ENCODE assay signal across 14 cellular contexts in the genomic region with DNA sequence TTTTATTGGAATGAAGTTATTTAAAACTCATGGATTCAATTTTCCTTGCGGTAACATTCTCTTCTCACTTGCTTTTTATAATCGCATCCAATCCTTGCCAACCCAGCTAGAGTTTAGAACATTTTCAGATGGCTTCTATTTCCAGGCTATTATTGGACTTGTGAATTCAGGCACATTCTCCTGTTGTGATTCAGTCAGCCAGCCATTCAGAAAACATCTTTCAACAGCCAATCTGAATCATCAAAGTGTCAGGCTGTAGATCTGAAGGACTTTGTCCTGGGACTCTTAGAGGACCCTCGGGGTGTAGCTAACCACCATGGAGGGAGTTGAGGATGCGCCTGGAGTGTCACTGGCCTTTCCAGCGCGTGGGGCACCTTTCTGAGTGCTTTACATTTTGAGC.
A peak's percentile ranks its signal among the peaks of the same experiment; 100 is the strongest.
DNase-seq lines count a peak whose midpoint lies in the region; ATAC-seq, FAIRE-seq and TF ChIP-seq lines count a peak whose summit lies in the region.
"Had no signal": no experiment of that assay in that cellular context is flagged by ENCODE, and none has a peak within 500 bp of the region (broad histone marks: within the 10 kb centered on the region; RNA-seq: fewer than 3 reads in every experiment).

No MANE protein-coding gene starts in this region.

- RAD21 ChIA-PET in GM12878 (lab: Charles Lee; ENCODE audit: unreplicated experiment), result no interaction called here

- BruUV-seq in GM12878 (replicated peaks; lab: Mats Ljungman, UMichigan), result no TSS peak

- H3K4me1 ChIP-seq in GM12878 (ENCODE audit: control insufficient read depth, insufficient read depth, low read length) (peaks cover 25% of the 10 kb centered on the region), skeletal muscle satellite cell (ENCODE audit: control insufficient read depth, insufficient read depth, low read length) (peaks cover 12% of the 10 kb centered on the region), tibial nerve (no peaks in the 10 kb centered on the region)

- H3K9ac ChIP-seq in GM12878 (ENCODE audit: control insufficient read depth, insufficient read depth, low read length) (no peak overlapping the region), skeletal muscle satellite cell (ENCODE audit: low read depth, low read length) (no peak overlapping the region)

- H3K27me3 ChIP-seq in GM12878 (replicated peaks in 1 of 2; ENCODE audit: control insufficient read depth in 2 of 2, insufficient read depth in 2 of 2, low read length in 1 of 2) (no peaks in the 10 kb centered on the region), skeletal muscle satellite cell (ENCODE audit: control insufficient read depth, insufficient read depth, low read length) (no peaks in the 10 kb centered on the region), tibial nerve (no peaks in the 10 kb centered on the region)
- no peaks in the 10 kb centered on the region for H3K27me3 ChIP-seq in CD4-positive, alpha-beta T cell (ENCODE audit: control insufficient read depth, insufficient read depth, low read length)

- intact Hi-C loops in GM12878 (cut with micrococcal nuclease; ENCODE audit: unreplicated experiment) (no loop called here), left cardiac atrium (cut with DNase I) (loop anchor here in 1 of 2 donors (5.0 kb wide), 1 partner anchor 35 kb away; no protein-coding TSS in a partner anchor)
- intact Hi-C loops in CD4-positive, alpha-beta T cell (cut with DNase I, micrococcal nuclease), result no loop called here

- TF ChIP-seq RAD21 in GM12878 (IDR thresholded peaks at IDR 0.05; ENCODE audit: insufficient read depth, low read depth, low read length), result no peak

- H3K9me3 ChIP-seq in GM12878 (replicated peaks; ENCODE audit: control insufficient read depth, insufficient read depth, low read length), result no peaks in the 10 kb centered on the region
- H3K9me3 ChIP-seq in skeletal muscle satellite cell (replicated peaks; ENCODE audit: low read length), result no peaks in the 10 kb centered on the region
- H3K9me3 ChIP-seq in CD4-positive, alpha-beta T cell (ENCODE audit: control insufficient read depth, low read length), result no peaks in the 10 kb centered on the region
- H3K9me3 ChIP-seq in tibial nerve, result no peaks in the 10 kb centered on the region

- H3K27ac ChIP-seq in GM12878 (ENCODE audit: control insufficient read depth, insufficient read depth) (peak overlapping the region; percentile 55), tibial nerve (no peak overlapping the region)
- no peak overlapping the region for H3K27ac ChIP-seq in CD4-positive, alpha-beta T cell (ENCODE audit: low read depth, low read length)

- SMC1A ChIA-PET in GM12878 (lab: Charles Lee; ENCODE audit: uncharacterized antibody, unreplicated experiment), result interaction anchor here (1.1 to 2.1 kb wide), 4 partner anchors 10 to 125 kb away, joined by 3 to 11 read pairs (median 4); no protein-coding TSS in a partner anchor

- H3K79me2 ChIP-seq in GM12878 (ENCODE audit: control insufficient read depth, insufficient read depth, low read length), result peaks cover 17% of the 10 kb centered on the region

- in situ Hi-C loops in GM12878 (cut with MboI), result no loop called here

- no peak for ATAC-seq in GM12878
- peak; percentile 61 to 70 for ATAC-seq in left cardiac atrium
- no peak for ATAC-seq in CD4-positive, alpha-beta T cell (ENCODE audit: poor library complexity)
- no peak for ATAC-seq in GM21576 (IDR thresholded peaks at IDR 0.05; ENCODE audit: unreplicated experiment)
- ATAC-seq: CD8-positive, alpha-beta T cell had no signal

- no peak for TF ChIP-seq POLR2A in GM12878 (IDR thresholded peaks at IDR 0.05; ENCODE audit: low read depth, low read length)
- TF ChIP-seq POLR2A in tibial nerve (IDR thresholded peaks at IDR 0.05), result no peak

- no peak overlapping the region for H3K4me3 Mint-ChIP-seq in CD4-positive, alpha-beta T cell
- H3K4me3 Mint-ChIP-seq: CD8-positive, alpha-beta T cell; T-helper 1 cell treated with Interleukin-12 subunit alpha and Interleukin-12 subunit beta and Interleukin-4 antibody, amounts not matched to agents 30 μg/mL and 1 μg/mL, for 36 hours had no signal

- no peaks in the 10 kb centered on the region for H3K9me3 Mint-ChIP-seq in CD4-positive, alpha-beta T cell
- H3K9me3 Mint-ChIP-seq: CD8-positive, alpha-beta T cell; T-helper 1 cell treated with Interleukin-12 subunit alpha and Interleukin-12 subunit beta and Interleukin-4 antibody, amounts not matched to agents 30 μg/mL and 1 μg/mL, for 36 hours had no signal

- peak overlapping the region; percentile 80; the same call in 1 of the 2 replicates for H3K4me2 ChIP-seq in GM12878 (ENCODE audit: control insufficient read depth, insufficient read depth)
- H3K4me2 ChIP-seq in skeletal muscle satellite cell (ENCODE audit: low read length), result peak overlapping the region; percentile 8

- H4K20me1 ChIP-seq in GM12878 (ENCODE audit: control insufficient read depth, insufficient read depth), result no peaks in the 10 kb centered on the region

- TF ChIP-seq EP300 in GM12878 (IDR thresholded peaks at IDR 0.05; ENCODE audit: borderline replicate concordance in 1 of 2, control insufficient read depth in 1 of 2, low read depth in 2 of 2, low read length in 2 of 2) (no peak), tibial nerve (IDR thresholded peaks at IDR 0.05) (no peak)

- CTCF ChIA-PET in GM12878 (lab: Yijun Ruan, JAX), result interaction anchor here (0.7 to 1.9 kb wide), 4 partner anchors 10 to 79 kb away, joined by 3 to 7 read pairs (median 3); no protein-coding TSS in a partner anchor
- CTCF ChIA-PET in CD4-positive, alpha-beta T cell (lab: Charles Lee), result interaction anchor here (1.1 to 1.6 kb wide), 2 partner anchors 35 to 67 kb away, joined by 3 to 5 read pairs; no protein-coding TSS in a partner anchor

- H3K27ac Mint-ChIP-seq in CD4-positive, alpha-beta T cell, result no peak overlapping the region
- H3K27ac Mint-ChIP-seq: T-helper 1 cell treated with Interleukin-12 subunit alpha and Interleukin-12 subunit beta and Interleukin-4 antibody, amounts not matched to agents 30 μg/mL and 1 μg/mL, for 36 hours had no signal

- H3K4me1 Mint-ChIP-seq in CD4-positive, alpha-beta T cell (ENCODE audit: low read depth), result peaks cover 84% of the 10 kb centered on the region

- no peaks in the 10 kb centered on the region for H3K27me3 Mint-ChIP-seq in CD4-positive, alpha-beta T cell

- H3K36me3 Mint-ChIP-seq in CD4-positive, alpha-beta T cell (ENCODE audit: low read depth), result peaks cover 86% of the 10 kb centered on the region

- no peak overlapping the region for H2AFZ ChIP-seq in GM12878 (ENCODE audit: control insufficient read depth, low read depth, low read length)

- 98% methylated on average over 6 of the region's 6 CpGs for WGBS in GM12878 (ENCODE audit: insufficient coverage, insufficient replicate concordance, low lambda C conversion rate, missing lambda C conversion rate)
- WGBS in tibial nerve, 2 donors, result 88 to 92% methylated on average over 6 of the region's 6 CpGs

- FAIRE-seq in GM12878 (lab: Jason Lieb, UNC), result no peak

- H3K36me3 ChIP-seq in GM12878 (ENCODE audit: control insufficient read depth in 2 of 2, insufficient read depth in 2 of 2, low read length in 1 of 2), result peaks cover 10 to 24% of the 10 kb centered on the region in 2 experiments; a peak in 3 of 4 replicates
- peaks cover 41% of the 10 kb centered on the region for H3K36me3 ChIP-seq in skeletal muscle satellite cell (ENCODE audit: insufficient read depth, low read length)
- peaks cover 0 to 56% (median 0%) of the 10 kb centered on the region in 3 donors for H3K36me3 ChIP-seq in tibial nerve

- POLR2A ChIA-PET in GM12878 (lab: Charles Lee), result no interaction called here
- POLR2A ChIA-PET in CD4-positive, alpha-beta T cell (lab: Charles Lee), result interaction anchor here (1.0 to 1.7 kb wide), 3 partner anchors 10 to 43 kb away, joined by 3 to 6 read pairs (median 5); no protein-coding TSS in a partner anchor

- no peak for TF ChIP-seq CTCF in GM12878 (IDR thresholded peaks at IDR 0.05 in 2 of 3, conservative IDR thresholded peaks at IDR 0.05 in 1 of 3; ENCODE audit: control insufficient read depth in 2 of 3, extremely low read depth in 1 of 3, insufficient read depth in 1 of 3, low read depth in 3 of 3, low read length in 3 of 3)
- no peak for TF ChIP-seq CTCF in CD4-positive, alpha-beta T cell (IDR thresholded peaks at IDR 0.05)
- no peak for TF ChIP-seq CTCF in tibial nerve (IDR thresholded peaks at IDR 0.05)

- peak; percentile 5 for DNase-seq in HCEC 1CT
- no peak for DNase-seq in GM12878 (ENCODE audit: low read depth, low spot score)
- DNase-seq in left cardiac atrium, result no peak
- DNase-seq in CD4-positive, alpha-beta T cell, result no peak
- no peak for DNase-seq in stimulated activated naive CD4-positive, alpha-beta T cell treated with Interleukin-2 at 50 U/mL for 16 hours (lab: John Stamatoyannopoulos, UW)
- DNase-seq in tibial nerve (ENCODE audit: low spot score in 2 of 2), result no peak
- DNase-seq: activated CD4-positive, alpha-beta T cell treated with anti-CD3 and anti-CD28 coated beads for 4 hours; activated T-cell treated with anti-CD3 and anti-CD28 coated beads, Interleukin-2, amount 50 U/mL, for 48 hours; CD8-positive, alpha-beta T cell; H7; NCI-H1417 had no signal

- H3K4me3 ChIP-seq in GM12878 (no peak overlapping the region), skeletal muscle satellite cell (ENCODE audit: low read length) (no peak overlapping the region), tibial nerve (no peak overlapping the region)

TF ChIP-seq in GM12878, 131 proteins besides CTCF, POLR2A, EP300 and RAD21 (continues in another document):
- TF ChIP-seq STAT3 (IDR thresholded peaks at IDR 0.05; ENCODE audit: low read depth, low read length), result no peak
- no peak for TF ChIP-seq MXI1 (IDR thresholded peaks at IDR 0.05; ENCODE audit: low read depth, low read length)
- TF ChIP-seq ZSCAN29 (IDR thresholded peaks at IDR 0.05), result no peak
- no peak for TF ChIP-seq BCL11A (IDR thresholded peaks at IDR 0.05; ENCODE audit: low read depth, low read length)

Comparison
In these comparisons a context has a peak if more than half of its experiments do, and no peak if none do; other contexts are left out.
1. ATAC-seq: peak in left cardiac atrium (2 of 2); none in GM12878 (single experiment), CD4-positive, alpha-beta T cell (single experiment) and GM21576 (single experiment).